In the genomic region with DNA sequence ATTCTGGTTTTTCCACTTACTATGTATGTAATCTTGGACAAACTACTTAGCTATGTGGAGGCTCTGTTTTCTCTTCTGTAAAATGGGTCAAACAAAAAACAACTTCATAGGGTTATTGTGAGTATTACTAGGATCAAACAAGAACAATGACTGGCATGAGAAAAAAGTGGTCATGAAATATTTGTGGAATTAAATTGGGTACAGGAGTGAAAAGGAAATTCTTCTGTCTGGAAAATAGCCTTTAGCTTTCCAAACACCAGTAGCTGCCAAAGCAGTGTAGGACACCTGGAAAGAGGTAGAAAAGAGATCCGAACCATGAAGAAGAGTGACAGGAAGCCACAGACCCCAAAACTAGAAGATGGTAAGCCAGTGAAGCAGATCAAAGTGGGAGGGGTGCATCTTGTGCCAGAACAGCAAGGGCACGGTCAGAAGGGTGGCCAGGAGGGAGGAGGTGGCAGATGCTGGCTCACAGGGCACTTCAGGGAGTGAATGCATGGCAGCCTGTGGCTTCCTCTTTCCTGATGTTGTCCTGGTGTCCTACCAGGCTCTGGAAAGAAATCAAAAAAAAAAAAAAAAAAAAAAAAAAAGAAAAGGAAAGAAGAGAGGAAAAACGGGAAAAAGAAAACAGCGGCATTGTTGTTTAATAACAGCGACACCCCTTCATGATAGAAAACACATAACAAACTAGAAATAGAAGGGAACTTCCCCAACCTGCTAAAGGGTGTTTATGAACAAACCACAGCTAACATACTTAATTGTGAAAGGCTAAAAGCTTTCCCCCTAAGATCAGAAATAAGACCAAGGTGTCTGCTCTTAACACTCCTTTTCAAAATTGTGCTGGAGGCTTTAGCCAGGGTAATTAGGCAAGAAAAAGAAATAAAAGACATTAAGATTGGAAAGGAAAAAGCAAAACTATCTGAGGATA, we compare ENCODE assay signal across 31 cellular contexts.
"Had no signal": no experiment of that assay in that cellular context is flagged by ENCODE, and none has a peak within 500 bp of the region (broad histone marks: within the 10 kb centered on the region; RNA-seq: fewer than 3 reads in every experiment).

No MANE protein-coding gene starts in this region.

- H3K27ac Mint-ChIP-seq: activated CD4-positive, alpha-beta memory T cell treated with anti-CD3 and anti-CD28 coated beads, Interleukin-2, amount 10 ng/mL, durations not matched to agents 7 days and 5 days; activated CD4-positive, alpha-beta T cell treated with anti-CD3 and anti-CD28 coated beads, Interleukin-2, amount 10 ng/mL, durations not matched to agents 7 days and 5 days; activated naive CD4-positive, alpha-beta T cell treated with anti-CD3 and anti-CD28 coated beads, Interleukin-2, amount 10 ng/mL, durations not matched to agents 7 days and 5 days; activated T-cell treated with anti-CD3 and anti-CD28 coated beads, Interleukin-2, amount 50 U/mL, for 24 hours; immature natural killer cell; stimulated activated memory B cell treated with anti-CD40 and anti-IgM and Interleukin-4, amounts not matched to agents 10 μg/mL and 1 μg/mL and 100 μg/mL, for 72 hours; T-helper 1 cell treated with Interleukin-12 subunit alpha and Interleukin-12 subunit beta and Interleukin-4 antibody, amounts not matched to agents 30 μg/mL and 1 μg/mL, for 36 hours had no signal

- H3K4me3 Mint-ChIP-seq: activated CD4-positive, alpha-beta memory T cell treated with anti-CD3 and anti-CD28 coated beads, Interleukin-2, amount 10 ng/mL, durations not matched to agents 7 days and 5 days; activated CD4-positive, alpha-beta T cell treated with anti-CD3 and anti-CD28 coated beads, Interleukin-2, amount 10 ng/mL, durations not matched to agents 7 days and 5 days; activated naive CD4-positive, alpha-beta T cell treated with anti-CD3 and anti-CD28 coated beads, Interleukin-2, amount 10 ng/mL, durations not matched to agents 7 days and 5 days; activated T-cell treated with anti-CD3 and anti-CD28 coated beads, Interleukin-2, amount 50 U/mL, for 24 hours; immature natural killer cell; stimulated activated memory B cell treated with anti-CD40 and anti-IgM and Interleukin-4, amounts not matched to agents 10 μg/mL and 1 μg/mL and 100 μg/mL, for 72 hours; T-helper 1 cell treated with Interleukin-12 subunit alpha and Interleukin-12 subunit beta and Interleukin-4 antibody, amounts not matched to agents 30 μg/mL and 1 μg/mL, for 36 hours had no signal

- H3K9me3 Mint-ChIP-seq: activated naive CD4-positive, alpha-beta T cell treated with anti-CD3 and anti-CD28 coated beads, Interleukin-2, amount 10 ng/mL, durations not matched to agents 7 days and 5 days had no signal

- DNase-seq: activated CD4-positive, alpha-beta memory T cell treated with anti-CD3 and anti-CD28 coated beads, Interleukin-2, amount 10 ng/mL, durations not matched to agents 7 days and 5 days; activated CD4-positive, alpha-beta T cell treated with anti-CD3 and anti-CD28 coated beads, Interleukin-2, amount 10 ng/mL, durations not matched to agents 7 days and 5 days; activated CD4-positive, CD25-positive, alpha-beta regulatory T cell treated with anti-CD3 and anti-CD28 coated beads, Interleukin-2, amount 50 U/mL, for 72 hours; activated CD8-positive, alpha-beta memory T cell treated with anti-CD3 and anti-CD28 coated beads, Interleukin-2, amount 50 U/mL, for 48 hours; activated gamma-delta T cell; activated naive CD4-positive, alpha-beta T cell treated with anti-CD3 and anti-CD28 coated beads, Interleukin-2, amount 10 ng/mL, durations not matched to agents 7 days and 5 days; activated T-cell treated with anti-CD3 and anti-CD28 coated beads, Interleukin-2, amount 50 U/mL, for 24 hours; amniotic stem cell; caudate nucleus; cortex of kidney; foreskin fibroblast; head of caudate nucleus; hypothalamus; immature natural killer cell; nucleus accumbens; pancreas; psoas muscle; sigmoid colon; small intestine; stimulated activated CD4-positive, alpha-beta T cell treated with anti-CD3 and anti-CD28 coated beads, Interleukin-4, amount 100 ng/mL, for 24 hours; T-helper 9 cell; tibial artery; upper lobe of right lung had no signal

- H3K36me3 Mint-ChIP-seq: activated naive CD4-positive, alpha-beta T cell treated with anti-CD3 and anti-CD28 coated beads, Interleukin-2, amount 10 ng/mL, durations not matched to agents 7 days and 5 days; immature natural killer cell; stimulated activated memory B cell treated with anti-CD40 and anti-IgM and Interleukin-4, amounts not matched to agents 10 μg/mL and 1 μg/mL and 100 μg/mL, for 72 hours had no signal

- H3K27ac ChIP-seq: pancreas, psoas muscle, sigmoid colon, suprapubic skin, tibial artery, upper lobe of right lung had no signal

- H3K36me3 ChIP-seq: pancreas, sigmoid colon, suprapubic skin, tibial artery, upper lobe of right lung had no signal

- H3K4me3 ChIP-seq: lung, pancreas, psoas muscle, sigmoid colon, suprapubic skin, tibial artery, upper lobe of right lung had no signal

- FAIRE-seq: astrocyte, endothelial cell of umbilical vein, pancreas, small intestine, TTC549 had no signal

- H3K4me1 ChIP-seq: pancreas, suprapubic skin, upper lobe of right lung had no signal

- H3K27me3 ChIP-seq: pancreas, sigmoid colon, suprapubic skin, tibial artery, upper lobe of right lung had no signal

- H3K4me1 Mint-ChIP-seq: activated CD4-positive, alpha-beta memory T cell treated with anti-CD3 and anti-CD28 coated beads, Interleukin-2, amount 10 ng/mL, durations not matched to agents 7 days and 5 days; activated CD4-positive, alpha-beta T cell treated with anti-CD3 and anti-CD28 coated beads, Interleukin-2, amount 10 ng/mL, durations not matched to agents 7 days and 5 days; activated naive CD4-positive, alpha-beta T cell treated with anti-CD3 and anti-CD28 coated beads, Interleukin-2, amount 10 ng/mL, durations not matched to agents 7 days and 5 days; immature natural killer cell; stimulated activated memory B cell treated with anti-CD40 and anti-IgM and Interleukin-4, amounts not matched to agents 10 μg/mL and 1 μg/mL and 100 μg/mL, for 72 hours had no signal

- H3K9me3 ChIP-seq: pancreas, suprapubic skin, tibial artery, upper lobe of right lung had no signal

- ATAC-seq: left lobe of liver; pancreas; psoas muscle; stimulated activated memory B cell treated with anti-CD40 and anti-IgM and Interleukin-4, amounts not matched to agents 10 μg/mL and 1 μg/mL and 100 μg/mL, for 72 hours; upper lobe of right lung had no signal
